Comparison of ENCODE assay signal across 1 cellular context in the genomic region with DNA sequence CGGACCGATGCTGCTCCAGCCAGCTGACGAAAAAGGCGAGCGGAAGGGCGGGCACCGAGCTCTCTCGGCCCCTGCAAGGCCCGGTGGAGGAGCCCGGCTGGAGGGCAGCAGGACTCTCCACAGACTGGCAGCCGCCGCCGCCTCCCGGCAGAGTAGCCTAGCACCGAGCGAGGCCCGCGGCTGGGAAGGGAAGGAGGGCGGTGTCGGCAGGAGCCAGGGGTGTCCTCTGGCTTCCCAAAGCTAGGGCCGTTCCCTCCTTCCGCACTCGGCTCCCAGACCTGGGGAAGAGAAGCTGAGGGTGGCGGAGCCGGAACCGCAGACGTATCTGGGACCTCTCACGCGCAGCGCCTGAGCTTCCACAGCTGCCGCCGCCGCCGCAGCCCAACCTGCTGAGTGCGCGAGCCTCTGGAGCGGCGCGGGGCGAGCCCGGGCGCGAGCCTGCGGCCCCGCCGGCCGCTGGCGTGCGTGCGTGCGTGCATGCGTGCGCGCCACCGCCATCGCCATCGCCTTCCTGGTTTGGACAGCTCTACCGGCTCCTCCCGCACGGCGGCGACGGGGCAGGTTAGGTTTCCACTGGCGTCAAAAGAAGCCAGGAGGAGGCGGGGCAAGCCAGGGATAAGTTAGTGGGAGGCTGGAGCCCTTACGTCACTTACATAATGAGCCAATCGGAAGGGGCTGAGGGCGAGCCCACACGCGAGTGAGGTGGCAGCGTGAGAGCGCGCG.
TF ChIP-seq lines count a peak whose summit lies in the region.

Gene RAB6A, minus strand, starts transcription at position 395 of the 723 bp plus-strand sequence. CDS start 439 bp downstream, outside the sequence.

TF ChIP-seq in K562, 482 proteins besides CTCF, POLR2A, EP300 and RAD21 (continued from another document and continues in another):
- TF ChIP-seq PHF20 (IDR thresholded peaks at IDR 0.05; ENCODE audit: partially characterized antibody): no peak
- TF ChIP-seq WHSC1 (IDR thresholded peaks at IDR 0.05; ENCODE audit: low read length): no peak
- TF ChIP-seq AFF4 (CRISPR knock-in tag; IDR thresholded peaks at IDR 0.05): 0 out of 2 replicates have a peak, but pooled peaks have one; percentile 56
- peak; percentile 80 for TF ChIP-seq SMAD1 (IDR thresholded peaks at IDR 0.05; ENCODE audit: low read depth, low read length, partially characterized antibody)
- TF ChIP-seq, protein P1, sequence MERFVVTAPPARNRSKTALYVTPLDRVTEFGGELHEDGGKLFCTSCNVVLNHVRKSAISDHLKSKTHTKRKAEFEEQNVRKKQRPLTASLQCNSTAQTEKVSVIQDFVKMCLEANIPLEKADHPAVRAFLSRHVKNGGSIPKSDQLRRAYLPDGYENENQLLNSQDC (CRISPR knock-in tag; IDR thresholded peaks at IDR 0.05): peak; percentile 84
- TF ChIP-seq ZKSCAN8 (CRISPR knock-in tag; IDR thresholded peaks at IDR 0.05): no peak
- peak; percentile 94 for TF ChIP-seq ELF1 (tag; IDR thresholded peaks at IDR 0.05)
- no peak for TF ChIP-seq RBM15 (IDR thresholded peaks at IDR 0.05; ENCODE audit: insufficient read depth, low read length)
- TF ChIP-seq SUPT5H (IDR thresholded peaks at IDR 0.05): peak; percentile 61
- TF ChIP-seq PTBP1 (IDR thresholded peaks at IDR 0.05; ENCODE audit: low read depth, low read length): no peak
- TF ChIP-seq BRD9 (IDR thresholded peaks at IDR 0.05; ENCODE audit: low read depth, partially characterized antibody): no peak
- TF ChIP-seq SOX6 (IDR thresholded peaks at IDR 0.05): peak; percentile 60; the same call in 1 of the 2 replicates
- TF ChIP-seq RFX5 (IDR thresholded peaks at IDR 0.05; ENCODE audit: low read depth, low read length): peak; percentile 45; the same call in 1 of the 2 replicates
- no peak; the same call in 1 of the 2 replicates for TF ChIP-seq TARDBP (IDR thresholded peaks at IDR 0.05)
- TF ChIP-seq, protein P2, sequence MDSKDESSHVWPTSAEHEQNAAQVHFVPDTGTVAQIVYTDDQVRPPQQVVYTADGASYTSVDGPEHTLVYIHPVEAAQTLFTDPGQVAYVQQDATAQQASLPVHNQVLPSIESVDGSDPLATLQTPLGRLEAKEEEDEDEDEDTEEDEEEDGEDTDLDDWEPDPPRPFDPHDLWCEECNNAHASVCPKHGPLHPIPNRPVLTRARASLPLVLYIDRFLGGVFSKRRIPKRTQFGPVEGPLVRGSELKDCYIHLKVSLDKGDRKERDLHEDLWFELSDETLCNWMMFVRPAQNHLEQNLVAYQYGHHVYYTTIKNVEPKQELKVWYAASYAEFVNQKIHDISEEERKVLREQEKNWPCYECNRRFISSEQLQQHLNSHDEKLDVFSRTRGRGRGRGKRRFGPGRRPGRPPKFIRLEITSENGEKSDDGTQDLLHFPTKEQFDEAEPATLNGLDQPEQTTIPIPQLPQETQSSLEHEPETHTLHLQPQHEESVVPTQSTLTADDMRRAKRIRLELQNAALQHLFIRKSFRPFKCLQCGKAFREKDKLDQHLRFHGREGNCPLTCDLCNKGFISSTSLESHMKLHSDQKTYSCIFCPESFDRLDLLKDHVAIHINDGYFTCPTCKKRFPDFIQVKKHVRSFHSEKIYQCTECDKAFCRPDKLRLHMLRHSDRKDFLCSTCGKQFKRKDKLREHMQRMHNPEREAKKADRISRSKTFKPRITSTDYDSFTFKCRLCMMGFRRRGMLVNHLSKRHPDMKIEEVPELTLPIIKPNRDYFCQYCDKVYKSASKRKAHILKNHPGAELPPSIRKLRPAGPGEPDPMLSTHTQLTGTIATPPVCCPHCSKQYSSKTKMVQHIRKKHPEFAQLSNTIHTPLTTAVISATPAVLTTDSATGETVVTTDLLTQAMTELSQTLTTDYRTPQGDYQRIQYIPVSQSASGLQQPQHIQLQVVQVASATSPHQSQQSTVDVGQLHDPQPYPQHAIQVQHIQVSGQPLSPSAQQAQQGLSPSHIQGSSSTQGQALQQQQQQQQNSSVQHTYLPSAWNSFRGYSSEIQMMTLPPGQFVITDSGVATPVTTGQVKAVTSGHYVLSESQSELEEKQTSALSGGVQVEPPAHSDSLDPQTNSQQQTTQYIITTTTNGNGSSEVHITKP (IDR thresholded peaks at IDR 0.05; ENCODE audit: partially characterized antibody): peak; percentile 48
- TF ChIP-seq CXXC5 (CRISPR knock-in tag; IDR thresholded peaks at IDR 0.05): peak; percentile 98
- no peak for TF ChIP-seq EHMT2 (IDR thresholded peaks at IDR 0.05)
- TF ChIP-seq ZNF830 (CRISPR knock-in tag; IDR thresholded peaks at IDR 0.05): no peak
- no peak for TF ChIP-seq HIVEP1 (CRISPR knock-in tag; IDR thresholded peaks at IDR 0.05)
- TF ChIP-seq ZBED1 (IDR thresholded peaks at IDR 0.05): no peak
- TF ChIP-seq, protein P3, sequence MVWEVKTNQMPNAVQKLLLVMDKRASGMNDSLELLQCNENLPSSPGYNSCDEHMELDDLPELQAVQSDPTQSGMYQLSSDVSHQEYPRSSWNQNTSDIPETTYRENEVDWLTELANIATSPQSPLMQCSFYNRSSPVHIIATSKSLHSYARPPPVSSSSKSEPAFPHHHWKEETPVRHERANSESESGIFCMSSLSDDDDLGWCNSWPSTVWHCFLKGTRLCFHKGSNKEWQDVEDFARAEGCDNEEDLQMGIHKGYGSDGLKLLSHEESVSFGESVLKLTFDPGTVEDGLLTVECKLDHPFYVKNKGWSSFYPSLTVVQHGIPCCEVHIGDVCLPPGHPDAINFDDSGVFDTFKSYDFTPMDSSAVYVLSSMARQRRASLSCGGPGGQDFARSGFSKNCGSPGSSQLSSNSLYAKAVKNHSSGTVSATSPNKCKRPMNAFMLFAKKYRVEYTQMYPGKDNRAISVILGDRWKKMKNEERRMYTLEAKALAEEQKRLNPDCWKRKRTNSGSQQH (CRISPR knock-in tag; IDR thresholded peaks at IDR 0.05): no peak
- TF ChIP-seq, protein P4, sequence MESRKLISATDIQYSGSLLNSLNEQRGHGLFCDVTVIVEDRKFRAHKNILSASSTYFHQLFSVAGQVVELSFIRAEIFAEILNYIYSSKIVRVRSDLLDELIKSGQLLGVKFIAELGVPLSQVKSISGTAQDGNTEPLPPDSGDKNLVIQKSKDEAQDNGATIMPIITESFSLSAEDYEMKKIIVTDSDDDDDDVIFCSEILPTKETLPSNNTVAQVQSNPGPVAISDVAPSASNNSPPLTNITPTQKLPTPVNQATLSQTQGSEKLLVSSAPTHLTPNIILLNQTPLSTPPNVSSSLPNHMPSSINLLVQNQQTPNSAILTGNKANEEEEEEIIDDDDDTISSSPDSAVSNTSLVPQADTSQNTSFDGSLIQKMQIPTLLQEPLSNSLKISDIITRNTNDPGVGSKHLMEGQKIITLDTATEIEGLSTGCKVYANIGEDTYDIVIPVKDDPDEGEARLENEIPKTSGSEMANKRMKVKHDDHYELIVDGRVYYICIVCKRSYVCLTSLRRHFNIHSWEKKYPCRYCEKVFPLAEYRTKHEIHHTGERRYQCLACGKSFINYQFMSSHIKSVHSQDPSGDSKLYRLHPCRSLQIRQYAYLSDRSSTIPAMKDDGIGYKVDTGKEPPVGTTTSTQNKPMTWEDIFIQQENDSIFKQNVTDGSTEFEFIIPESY (CRISPR knock-in tag; IDR thresholded peaks at IDR 0.05): no peak
- TF ChIP-seq HNRNPH1 (optimal IDR thresholded peaks at IDR 0.05; ENCODE audit: low read depth, low read length): no peak
- TF ChIP-seq RUNX1 (IDR thresholded peaks at IDR 0.05; ENCODE audit: low read depth): 0 out of 2 replicates have a peak, but pooled peaks have one; percentile 5
- TF ChIP-seq OTX1 (CRISPR knock-in tag; IDR thresholded peaks at IDR 0.05): no peak
- TF ChIP-seq ETS1 (conservative IDR thresholded peaks at IDR 0.05; ENCODE audit: control insufficient read depth, low read depth, low read length): 0 out of 2 replicates have a peak, but pooled peaks have one; percentile 34
- peak; percentile 93 to 95 for TF ChIP-seq NRF1 (conservative IDR thresholded peaks at IDR 0.05 in 1 of 2, IDR thresholded peaks at IDR 0.05 in 1 of 2)
- no peak for TF ChIP-seq ELK1 (CRISPR knock-in tag; IDR thresholded peaks at IDR 0.05)
- peak in 1 of 2 experiments; percentile 93; a peak in 3 of 4 replicates for TF ChIP-seq NONO (IDR thresholded peaks at IDR 0.05; ENCODE audit: low read depth in 2 of 2, low read length in 1 of 2)
- TF ChIP-seq FOS (IDR thresholded peaks at IDR 0.05; ENCODE audit: extremely low read depth, insufficient read length): peak; percentile 69
- TF ChIP-seq CTBP1 (IDR thresholded peaks at IDR 0.05; ENCODE audit: borderline replicate concordance): peak; percentile 98
- TF ChIP-seq ZBTB1 (CRISPR knock-in tag; IDR thresholded peaks at IDR 0.05; ENCODE audit: borderline replicate concordance, low read depth): peak; percentile 94
- no peak for TF ChIP-seq THRAP3 (IDR thresholded peaks at IDR 0.05; ENCODE audit: borderline replicate concordance)
- TF ChIP-seq ZNF583 (CRISPR knock-in tag; IDR thresholded peaks at IDR 0.05): 0 out of 2 replicates have a peak, but pooled peaks have one; percentile 55
- TF ChIP-seq, protein P5, sequence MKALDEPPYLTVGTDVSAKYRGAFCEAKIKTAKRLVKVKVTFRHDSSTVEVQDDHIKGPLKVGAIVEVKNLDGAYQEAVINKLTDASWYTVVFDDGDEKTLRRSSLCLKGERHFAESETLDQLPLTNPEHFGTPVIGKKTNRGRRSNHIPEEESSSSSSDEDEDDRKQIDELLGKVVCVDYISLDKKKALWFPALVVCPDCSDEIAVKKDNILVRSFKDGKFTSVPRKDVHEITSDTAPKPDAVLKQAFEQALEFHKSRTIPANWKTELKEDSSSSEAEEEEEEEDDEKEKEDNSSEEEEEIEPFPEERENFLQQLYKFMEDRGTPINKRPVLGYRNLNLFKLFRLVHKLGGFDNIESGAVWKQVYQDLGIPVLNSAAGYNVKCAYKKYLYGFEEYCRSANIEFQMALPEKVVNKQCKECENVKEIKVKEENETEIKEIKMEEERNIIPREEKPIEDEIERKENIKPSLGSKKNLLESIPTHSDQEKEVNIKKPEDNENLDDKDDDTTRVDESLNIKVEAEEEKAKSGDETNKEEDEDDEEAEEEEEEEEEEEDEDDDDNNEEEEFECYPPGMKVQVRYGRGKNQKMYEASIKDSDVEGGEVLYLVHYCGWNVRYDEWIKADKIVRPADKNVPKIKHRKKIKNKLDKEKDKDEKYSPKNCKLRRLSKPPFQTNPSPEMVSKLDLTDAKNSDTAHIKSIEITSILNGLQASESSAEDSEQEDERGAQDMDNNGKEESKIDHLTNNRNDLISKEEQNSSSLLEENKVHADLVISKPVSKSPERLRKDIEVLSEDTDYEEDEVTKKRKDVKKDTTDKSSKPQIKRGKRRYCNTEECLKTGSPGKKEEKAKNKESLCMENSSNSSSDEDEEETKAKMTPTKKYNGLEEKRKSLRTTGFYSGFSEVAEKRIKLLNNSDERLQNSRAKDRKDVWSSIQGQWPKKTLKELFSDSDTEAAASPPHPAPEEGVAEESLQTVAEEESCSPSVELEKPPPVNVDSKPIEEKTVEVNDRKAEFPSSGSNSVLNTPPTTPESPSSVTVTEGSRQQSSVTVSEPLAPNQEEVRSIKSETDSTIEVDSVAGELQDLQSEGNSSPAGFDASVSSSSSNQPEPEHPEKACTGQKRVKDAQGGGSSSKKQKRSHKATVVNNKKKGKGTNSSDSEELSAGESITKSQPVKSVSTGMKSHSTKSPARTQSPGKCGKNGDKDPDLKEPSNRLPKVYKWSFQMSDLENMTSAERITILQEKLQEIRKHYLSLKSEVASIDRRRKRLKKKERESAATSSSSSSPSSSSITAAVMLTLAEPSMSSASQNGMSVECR (CRISPR knock-in tag; IDR thresholded peaks at IDR 0.05): no peak
- TF ChIP-seq HMBOX1 (IDR thresholded peaks at IDR 0.05): no peak
- TF ChIP-seq ZNF175 (CRISPR knock-in tag; IDR thresholded peaks at IDR 0.05; ENCODE audit: low read depth): peak; percentile 76
- TF ChIP-seq PHB (CRISPR knock-in tag; IDR thresholded peaks at IDR 0.05): no peak
- no peak for TF ChIP-seq BCL6 (CRISPR knock-in tag; IDR thresholded peaks at IDR 0.05)
